17 cellular contexts compared by ENCODE assay signal in the genomic region with DNA sequence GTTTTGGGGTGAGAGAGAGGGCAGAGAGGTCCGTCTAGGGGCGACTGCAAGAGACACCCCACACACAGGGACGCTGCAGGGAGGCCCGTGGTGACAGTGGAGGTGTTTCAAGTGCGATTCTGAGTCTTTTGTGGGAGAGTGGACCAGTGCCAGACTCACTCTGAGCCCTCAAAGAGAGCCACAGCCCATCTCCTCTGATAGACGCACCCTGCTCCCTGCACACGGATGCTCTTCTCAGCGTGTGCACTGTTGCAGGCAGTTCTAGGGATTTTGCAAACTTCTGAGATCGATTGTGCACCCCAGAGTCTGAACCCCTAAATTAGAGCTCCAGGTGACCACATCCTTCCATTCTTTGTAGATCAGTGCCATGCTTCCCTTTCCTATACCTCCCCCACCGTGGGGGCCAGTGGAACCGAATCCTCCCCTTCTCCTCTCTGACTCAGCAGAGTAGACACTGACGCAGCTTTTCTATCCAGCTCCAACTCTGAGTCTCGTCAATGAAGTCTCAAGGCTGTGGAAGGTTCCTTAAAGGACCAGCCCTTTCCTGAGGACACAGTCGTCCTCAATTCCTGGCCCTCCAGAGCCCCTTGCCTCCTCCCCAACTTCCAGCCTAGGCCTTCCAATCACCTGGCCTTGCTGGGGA.
A peak's percentile ranks its signal among the peaks of the same experiment; 100 is the strongest.
DNase-seq lines count a peak whose midpoint lies in the region; TF ChIP-seq lines count a peak whose summit lies in the region.
"Had no signal": no experiment of that assay in that cellular context is flagged by ENCODE, and none has a peak within 500 bp of the region (broad histone marks: within the 10 kb centered on the region; RNA-seq: fewer than 3 reads in every experiment).

No MANE protein-coding gene starts in this region.

- H3K4me3 Mint-ChIP-seq in progenitor cell of endocrine pancreas (ENCODE audit: low read depth) (no peak overlapping the region), CD14-positive monocyte (peak overlapping the region in 1 of 2 donors; percentile 51)
- H3K4me3 Mint-ChIP-seq in activated T-cell treated with anti-CD3 and anti-CD28 coated beads, Interleukin-2, amount 50 U/mL, for 24 hours, result no peak overlapping the region
- H3K4me3 Mint-ChIP-seq: CD8-positive, alpha-beta memory T cell; H9; IgD-negative memory B cell had no signal

- H3K27ac Mint-ChIP-seq in progenitor cell of endocrine pancreas, result peak overlapping the region; percentile 10
- H3K27ac Mint-ChIP-seq in activated T-cell treated with anti-CD3 and anti-CD28 coated beads, Interleukin-2, amount 50 U/mL, for 24 hours, result no peak overlapping the region
- H3K27ac Mint-ChIP-seq in CD14-positive monocyte, result peak overlapping the region in 1 of 7 donors; percentile 14
- H3K27ac Mint-ChIP-seq: IgD-negative memory B cell had no signal

- H3K36me3 ChIP-seq in adrenal gland (replicated peaks in 1 of 2), result no peaks in the 10 kb centered on the region

- TF ChIP-seq POLR2A in adrenal gland (IDR thresholded peaks at IDR 0.05), result no peak

- H3K27me3 ChIP-seq in adrenal gland, result no peaks in the 10 kb centered on the region

- DNase-seq in CD1c-positive myeloid dendritic cell (ENCODE audit: extremely low spot score) (peak; percentile 17), M059J (ENCODE audit: low read depth) (peak; percentile 26), adrenal gland (peak; percentile 37 to 75 (median 55)), progenitor cell of endocrine pancreas (ENCODE audit: low spot score, unreplicated experiment) (no peak), superior temporal gyrus (ENCODE audit: extremely low spot score) (no peak), CD14-positive monocyte (ENCODE audit: low spot score) (no peak)
- DNase-seq in activated T-cell treated with anti-CD3 and anti-CD28 coated beads, Interleukin-2, amount 50 U/mL, for 24 hours, result no peak
- DNase-seq: ACHN; CD8-positive, alpha-beta memory T cell; DND-41; H9; NCI-H1092 treated with DMSO at 0.1 percent for 48 hours; NCI-H187; NCI-H2171; NCI-H446 treated with DMSO at 0.1 percent for 48 hours; NCI-H774 had no signal

- intact Hi-C loops in adrenal gland (cut with DNase I) (no loop called here), CD14-positive monocyte (cut with micrococcal nuclease) (no loop called here)

- H3K9me3 ChIP-seq in adrenal gland (replicated peaks in 1 of 3), result no peaks in the 10 kb centered on the region

- 43 to 61% (median 56%) methylated on average over 11 to 14 of the region's 14 CpGs for WGBS in adrenal gland, 4 donors

- H3K36me3 Mint-ChIP-seq in progenitor cell of endocrine pancreas (ENCODE audit: insufficient read depth) (no peaks in the 10 kb centered on the region), CD14-positive monocyte (no peaks in the 10 kb centered on the region)
- H3K36me3 Mint-ChIP-seq in activated T-cell treated with anti-CD3 and anti-CD28 coated beads, Interleukin-2, amount 50 U/mL, for 24 hours (ENCODE audit: low read depth), result no peaks in the 10 kb centered on the region

- H3K27ac ChIP-seq in adrenal gland, result no peak overlapping the region

- TF ChIP-seq CTCF in adrenal gland (IDR thresholded peaks at IDR 0.05) (no peak), progenitor cell of endocrine pancreas (IDR thresholded peaks at IDR 0.05; ENCODE audit: unreplicated experiment) (no peak), CD14-positive monocyte (IDR thresholded peaks at IDR 0.05) (no peak)

- no peaks in the 10 kb centered on the region for H3K4me1 ChIP-seq in adrenal gland (replicated peaks in 1 of 2)

- H3K27me3 Mint-ChIP-seq in progenitor cell of endocrine pancreas, result peaks cover 9% of the 10 kb centered on the region
- H3K27me3 Mint-ChIP-seq in activated T-cell treated with anti-CD3 and anti-CD28 coated beads, Interleukin-2, amount 50 U/mL, for 24 hours, result peaks cover 22% of the 10 kb centered on the region
- H3K27me3 Mint-ChIP-seq in CD14-positive monocyte (ENCODE audit: low read depth in 3 of 3), result peaks cover 5 to 28% (median 15%) of the 10 kb centered on the region in 3 donors

- H3K9me3 Mint-ChIP-seq in progenitor cell of endocrine pancreas (ENCODE audit: low read depth) (no peaks in the 10 kb centered on the region), CD14-positive monocyte (peaks cover 0 to 2% (median 0%) of the 10 kb centered on the region in 7 donors)
- no peaks in the 10 kb centered on the region for H3K9me3 Mint-ChIP-seq in activated T-cell treated with anti-CD3 and anti-CD28 coated beads, Interleukin-2, amount 50 U/mL, for 24 hours
- H3K9me3 Mint-ChIP-seq: CD8-positive, alpha-beta memory T cell; H9 had no signal

- H3K4me1 Mint-ChIP-seq in progenitor cell of endocrine pancreas (ENCODE audit: low read depth) (no peaks in the 10 kb centered on the region), CD14-positive monocyte (peaks cover 2% of the 10 kb centered on the region)
- no peaks in the 10 kb centered on the region for H3K4me1 Mint-ChIP-seq in activated T-cell treated with anti-CD3 and anti-CD28 coated beads, Interleukin-2, amount 50 U/mL, for 24 hours (ENCODE audit: low read depth)
- H3K4me1 Mint-ChIP-seq: CD8-positive, alpha-beta memory T cell; IgD-negative memory B cell had no signal

- no peak overlapping the region for H3K4me3 ChIP-seq in adrenal gland

Comparison
In these comparisons a context has a peak if more than half of its experiments do, and no peak if none do; other contexts are left out.
1. DNase-seq: peak in CD1c-positive myeloid dendritic cell (single experiment), M059J (single experiment) and adrenal gland (7 of 7); none in progenitor cell of endocrine pancreas (single experiment), activated T-cell treated with anti-CD3 and anti-CD28 coated beads, Interleukin-2, amount 50 U/mL, for 24 hours (single experiment), superior temporal gyrus (single experiment) and CD14-positive monocyte (single experiment).